Comparison of ENCODE assay signal across 1 cellular context in the genomic region with DNA sequence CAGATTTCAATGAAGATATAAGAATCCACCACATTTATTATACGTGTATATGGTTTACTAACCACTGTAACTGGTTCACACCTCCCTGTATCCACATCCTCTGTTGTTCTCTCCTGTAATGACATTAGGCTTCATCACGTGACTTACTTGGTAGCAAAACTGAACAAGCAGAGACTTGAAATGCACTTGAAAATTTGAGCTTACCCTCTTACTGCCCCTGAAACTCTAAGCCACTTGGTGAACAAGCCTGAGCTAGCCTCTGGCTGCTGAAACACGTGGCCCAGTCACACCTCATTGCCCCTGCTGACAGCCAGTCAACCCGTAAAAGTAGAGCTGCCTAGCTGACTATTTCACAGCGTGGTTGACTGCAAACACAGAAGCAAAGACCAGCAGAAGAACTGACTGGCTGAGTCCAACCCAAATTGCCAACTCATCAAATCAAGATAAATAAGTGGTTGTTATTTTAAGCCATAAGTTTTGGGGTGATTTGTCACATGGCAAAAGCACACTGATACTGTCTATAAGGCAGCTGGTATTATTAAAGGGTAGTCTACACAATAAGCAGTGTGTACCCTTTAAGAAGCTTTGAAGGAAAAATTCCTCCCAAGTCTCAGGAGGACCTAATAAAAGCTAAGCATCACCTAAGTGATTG.
TF ChIP-seq lines count a peak whose summit lies in the region.

No MANE protein-coding gene starts in this region.

TF ChIP-seq in SK-N-SH treated with all-trans-retinoic acid at 6 μM for 48 hours, 23 proteins besides CTCF, POLR2A, EP300 and RAD21 (continued from another document):
- TF ChIP-seq, protein P1, sequence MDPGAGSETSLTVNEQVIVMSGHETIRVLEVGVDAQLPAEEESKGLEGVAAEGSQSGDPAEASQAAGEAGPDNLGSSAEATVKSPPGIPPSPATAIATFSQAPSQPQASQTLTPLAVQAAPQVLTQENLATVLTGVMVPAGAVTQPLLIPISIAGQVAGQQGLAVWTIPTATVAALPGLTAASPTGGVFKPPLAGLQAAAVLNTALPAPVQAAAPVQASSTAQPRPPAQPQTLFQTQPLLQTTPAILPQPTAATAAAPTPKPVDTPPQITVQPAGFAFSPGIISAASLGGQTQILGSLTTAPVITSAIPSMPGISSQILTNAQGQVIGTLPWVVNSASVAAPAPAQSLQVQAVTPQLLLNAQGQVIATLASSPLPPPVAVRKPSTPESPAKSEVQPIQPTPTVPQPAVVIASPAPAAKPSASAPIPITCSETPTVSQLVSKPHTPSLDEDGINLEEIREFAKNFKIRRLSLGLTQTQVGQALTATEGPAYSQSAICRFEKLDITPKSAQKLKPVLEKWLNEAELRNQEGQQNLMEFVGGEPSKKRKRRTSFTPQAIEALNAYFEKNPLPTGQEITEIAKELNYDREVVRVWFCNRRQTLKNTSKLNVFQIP (CRISPR knock-in tag; IDR thresholded peaks at IDR 0.05; ENCODE audit: borderline replicate concordance, low read depth), result no peak
- TF ChIP-seq ZFP3 (CRISPR knock-in tag; IDR thresholded peaks at IDR 0.05), result no peak
